2 cellular contexts compared by ENCODE assay signal in the genomic region with DNA sequence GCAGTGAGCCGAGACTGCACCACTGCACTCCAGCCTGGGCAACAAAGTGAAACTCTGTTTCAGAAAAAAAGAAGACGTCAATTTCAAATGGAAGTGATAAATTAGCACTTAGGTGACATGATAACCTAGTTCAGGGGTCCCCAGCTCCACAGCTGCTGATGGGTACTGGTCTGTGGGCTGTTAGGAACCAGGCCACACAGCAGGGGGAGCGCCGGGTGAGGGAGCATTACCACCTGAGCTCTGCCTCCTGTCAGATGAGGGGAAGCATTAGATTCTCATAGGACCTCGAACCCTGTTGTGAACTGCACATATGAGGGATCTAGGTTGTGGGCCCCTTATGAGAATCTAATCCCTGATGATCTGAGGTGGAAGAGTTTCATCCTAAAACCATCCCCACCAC.
TF ChIP-seq lines count a peak whose summit lies in the region.

No MANE protein-coding gene starts in this region.

TF ChIP-seq in SK-N-SH treated with all-trans-retinoic acid at 6 μM for 48 hours, 23 proteins besides CTCF, POLR2A, EP300 and RAD21 (continued from another document):
- TF ChIP-seq, protein P1, sequence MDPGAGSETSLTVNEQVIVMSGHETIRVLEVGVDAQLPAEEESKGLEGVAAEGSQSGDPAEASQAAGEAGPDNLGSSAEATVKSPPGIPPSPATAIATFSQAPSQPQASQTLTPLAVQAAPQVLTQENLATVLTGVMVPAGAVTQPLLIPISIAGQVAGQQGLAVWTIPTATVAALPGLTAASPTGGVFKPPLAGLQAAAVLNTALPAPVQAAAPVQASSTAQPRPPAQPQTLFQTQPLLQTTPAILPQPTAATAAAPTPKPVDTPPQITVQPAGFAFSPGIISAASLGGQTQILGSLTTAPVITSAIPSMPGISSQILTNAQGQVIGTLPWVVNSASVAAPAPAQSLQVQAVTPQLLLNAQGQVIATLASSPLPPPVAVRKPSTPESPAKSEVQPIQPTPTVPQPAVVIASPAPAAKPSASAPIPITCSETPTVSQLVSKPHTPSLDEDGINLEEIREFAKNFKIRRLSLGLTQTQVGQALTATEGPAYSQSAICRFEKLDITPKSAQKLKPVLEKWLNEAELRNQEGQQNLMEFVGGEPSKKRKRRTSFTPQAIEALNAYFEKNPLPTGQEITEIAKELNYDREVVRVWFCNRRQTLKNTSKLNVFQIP (CRISPR knock-in tag; IDR thresholded peaks at IDR 0.05; ENCODE audit: borderline replicate concordance, low read depth) = no peak
- TF ChIP-seq RARB (CRISPR knock-in tag; IDR thresholded peaks at IDR 0.05) = no peak
- no peak for TF ChIP-seq TOX (CRISPR knock-in tag; IDR thresholded peaks at IDR 0.05; ENCODE audit: borderline replicate concordance)
- TF ChIP-seq, protein P2, sequence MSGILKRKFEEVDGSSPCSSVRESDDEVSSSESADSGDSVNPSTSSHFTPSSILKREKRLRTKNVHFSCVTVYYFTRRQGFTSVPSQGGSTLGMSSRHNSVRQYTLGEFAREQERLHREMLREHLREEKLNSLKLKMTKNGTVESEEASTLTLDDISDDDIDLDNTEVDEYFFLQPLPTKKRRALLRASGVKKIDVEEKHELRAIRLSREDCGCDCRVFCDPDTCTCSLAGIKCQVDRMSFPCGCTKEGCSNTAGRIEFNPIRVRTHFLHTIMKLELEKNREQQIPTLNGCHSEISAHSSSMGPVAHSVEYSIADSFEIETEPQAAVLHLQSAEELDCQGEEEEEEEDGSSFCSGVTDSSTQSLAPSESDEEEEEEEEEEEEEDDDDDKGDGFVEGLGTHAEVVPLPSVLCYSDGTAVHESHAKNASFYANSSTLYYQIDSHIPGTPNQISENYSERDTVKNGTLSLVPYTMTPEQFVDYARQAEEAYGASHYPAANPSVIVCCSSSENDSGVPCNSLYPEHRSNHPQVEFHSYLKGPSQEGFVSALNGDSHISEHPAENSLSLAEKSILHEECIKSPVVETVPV (CRISPR knock-in tag; IDR thresholded peaks at IDR 0.05) = no peak
- no peak for TF ChIP-seq PPARA (CRISPR knock-in tag; IDR thresholded peaks at IDR 0.05; ENCODE audit: borderline replicate concordance)
- TF ChIP-seq, protein P3, sequence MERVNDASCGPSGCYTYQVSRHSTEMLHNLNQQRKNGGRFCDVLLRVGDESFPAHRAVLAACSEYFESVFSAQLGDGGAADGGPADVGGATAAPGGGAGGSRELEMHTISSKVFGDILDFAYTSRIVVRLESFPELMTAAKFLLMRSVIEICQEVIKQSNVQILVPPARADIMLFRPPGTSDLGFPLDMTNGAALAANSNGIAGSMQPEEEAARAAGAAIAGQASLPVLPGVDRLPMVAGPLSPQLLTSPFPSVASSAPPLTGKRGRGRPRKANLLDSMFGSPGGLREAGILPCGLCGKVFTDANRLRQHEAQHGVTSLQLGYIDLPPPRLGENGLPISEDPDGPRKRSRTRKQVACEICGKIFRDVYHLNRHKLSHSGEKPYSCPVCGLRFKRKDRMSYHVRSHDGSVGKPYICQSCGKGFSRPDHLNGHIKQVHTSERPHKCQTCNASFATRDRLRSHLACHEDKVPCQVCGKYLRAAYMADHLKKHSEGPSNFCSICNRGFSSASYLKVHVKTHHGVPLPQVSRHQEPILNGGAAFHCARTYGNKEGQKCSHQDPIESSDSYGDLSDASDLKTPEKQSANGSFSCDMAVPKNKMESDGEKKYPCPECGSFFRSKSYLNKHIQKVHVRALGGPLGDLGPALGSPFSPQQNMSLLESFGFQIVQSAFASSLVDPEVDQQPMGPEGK (CRISPR knock-in tag; IDR thresholded peaks at IDR 0.05; ENCODE audit: borderline replicate concordance) = no peak
- TF ChIP-seq ZNF70 (CRISPR knock-in tag; IDR thresholded peaks at IDR 0.05) = no peak
- TF ChIP-seq ZNF8 (CRISPR knock-in tag; IDR thresholded peaks at IDR 0.05) = no peak
- TF ChIP-seq ZC3H10 (CRISPR knock-in tag; IDR thresholded peaks at IDR 0.05) = no peak
- no peak for TF ChIP-seq GLIS3 (CRISPR knock-in tag; IDR thresholded peaks at IDR 0.05)
- no peak for TF ChIP-seq OSR1 (CRISPR knock-in tag; IDR thresholded peaks at IDR 0.05)

TF ChIP-seq in GM23338, 12 proteins besides CTCF, POLR2A, EP300 and RAD21:
- TF ChIP-seq, protein P4, sequence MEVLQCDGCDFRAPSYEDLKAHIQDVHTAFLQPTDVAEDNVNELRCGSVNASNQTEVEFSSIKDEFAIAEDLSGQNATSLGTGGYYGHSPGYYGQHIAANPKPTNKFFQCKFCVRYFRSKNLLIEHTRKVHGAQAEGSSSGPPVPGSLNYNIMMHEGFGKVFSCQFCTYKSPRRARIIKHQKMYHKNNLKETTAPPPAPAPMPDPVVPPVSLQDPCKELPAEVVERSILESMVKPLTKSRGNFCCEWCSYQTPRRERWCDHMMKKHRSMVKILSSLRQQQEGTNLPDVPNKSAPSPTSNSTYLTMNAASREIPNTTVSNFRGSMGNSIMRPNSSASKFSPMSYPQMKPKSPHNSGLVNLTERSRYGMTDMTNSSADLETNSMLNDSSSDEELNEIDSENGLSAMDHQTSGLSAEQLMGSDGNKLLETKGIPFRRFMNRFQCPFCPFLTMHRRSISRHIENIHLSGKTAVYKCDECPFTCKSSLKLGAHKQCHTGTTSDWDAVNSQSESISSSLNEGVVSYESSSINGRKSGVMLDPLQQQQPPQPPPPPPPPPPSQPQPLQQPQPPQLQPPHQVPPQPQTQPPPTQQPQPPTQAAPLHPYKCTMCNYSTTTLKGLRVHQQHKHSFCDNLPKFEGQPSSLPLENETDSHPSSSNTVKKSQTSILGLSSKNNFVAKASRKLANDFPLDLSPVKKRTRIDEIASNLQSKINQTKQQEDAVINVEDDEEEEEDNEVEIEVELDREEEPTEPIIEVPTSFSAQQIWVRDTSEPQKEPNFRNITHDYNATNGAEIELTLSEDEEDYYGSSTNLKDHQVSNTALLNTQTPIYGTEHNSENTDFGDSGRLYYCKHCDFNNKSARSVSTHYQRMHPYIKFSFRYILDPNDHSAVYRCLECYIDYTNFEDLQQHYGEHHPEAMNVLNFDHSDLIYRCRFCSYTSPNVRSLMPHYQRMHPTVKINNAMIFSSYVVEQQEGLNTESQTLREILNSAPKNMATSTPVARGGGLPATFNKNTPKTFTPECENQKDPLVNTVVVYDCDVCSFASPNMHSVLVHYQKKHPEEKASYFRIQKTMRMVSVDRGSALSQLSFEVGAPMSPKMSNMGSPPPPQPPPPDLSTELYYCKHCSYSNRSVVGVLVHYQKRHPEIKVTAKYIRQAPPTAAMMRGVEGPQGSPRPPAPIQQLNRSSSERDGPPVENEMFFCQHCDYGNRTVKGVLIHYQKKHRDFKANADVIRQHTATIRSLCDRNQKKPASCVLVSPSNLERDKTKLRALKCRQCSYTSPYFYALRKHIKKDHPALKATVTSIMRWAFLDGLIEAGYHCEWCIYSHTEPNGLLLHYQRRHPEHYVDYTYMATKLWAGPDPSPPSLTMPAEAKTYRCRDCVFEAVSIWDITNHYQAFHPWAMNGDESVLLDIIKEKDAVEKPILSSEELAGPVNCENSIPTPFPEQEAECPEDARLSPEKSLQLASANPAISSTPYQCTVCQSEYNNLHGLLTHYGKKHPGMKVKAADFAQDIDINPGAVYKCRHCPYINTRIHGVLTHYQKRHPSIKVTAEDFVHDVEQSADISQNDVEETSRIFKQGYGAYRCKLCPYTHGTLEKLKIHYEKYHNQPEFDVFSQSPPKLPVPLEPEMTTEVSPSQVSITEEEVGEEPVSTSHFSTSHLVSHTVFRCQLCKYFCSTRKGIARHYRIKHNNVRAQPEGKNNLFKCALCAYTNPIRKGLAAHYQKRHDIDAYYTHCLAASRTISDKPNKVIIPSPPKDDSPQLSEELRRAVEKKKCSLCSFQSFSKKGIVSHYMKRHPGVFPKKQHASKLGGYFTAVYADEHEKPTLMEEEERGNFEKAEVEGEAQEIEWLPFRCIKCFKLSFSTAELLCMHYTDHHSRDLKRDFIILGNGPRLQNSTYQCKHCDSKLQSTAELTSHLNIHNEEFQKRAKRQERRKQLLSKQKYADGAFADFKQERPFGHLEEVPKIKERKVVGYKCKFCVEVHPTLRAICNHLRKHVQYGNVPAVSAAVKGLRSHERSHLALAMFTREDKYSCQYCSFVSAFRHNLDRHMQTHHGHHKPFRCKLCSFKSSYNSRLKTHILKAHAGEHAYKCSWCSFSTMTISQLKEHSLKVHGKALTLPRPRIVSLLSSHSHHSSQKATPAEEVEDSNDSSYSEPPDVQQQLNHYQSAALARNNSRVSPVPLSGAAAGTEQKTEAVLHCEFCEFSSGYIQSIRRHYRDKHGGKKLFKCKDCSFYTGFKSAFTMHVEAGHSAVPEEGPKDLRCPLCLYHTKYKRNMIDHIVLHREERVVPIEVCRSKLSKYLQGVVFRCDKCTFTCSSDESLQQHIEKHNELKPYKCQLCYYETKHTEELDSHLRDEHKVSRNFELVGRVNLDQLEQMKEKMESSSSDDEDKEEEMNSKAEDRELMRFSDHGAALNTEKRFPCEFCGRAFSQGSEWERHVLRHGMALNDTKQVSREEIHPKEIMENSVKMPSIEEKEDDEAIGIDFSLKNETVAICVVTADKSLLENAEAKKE (CRISPR knock-in tag; IDR thresholded peaks at IDR 0.05) = no peak
- TF ChIP-seq ZNF114 (CRISPR knock-in tag; IDR thresholded peaks at IDR 0.05) (no peak), JUNB (IDR thresholded peaks at IDR 0.05; ENCODE audit: unreplicated experiment) (no peak), EZH2 (IDR thresholded peaks at IDR 0.05; ENCODE audit: low read depth, unreplicated experiment) (no peak), POLR2AphosphoS5 (IDR thresholded peaks at IDR 0.05; ENCODE audit: low read depth) (no peak), EZH2phosphoT487 (IDR thresholded peaks at IDR 0.05; ENCODE audit: unreplicated experiment) (no peak), CREB1 (CRISPR knock-in tag; IDR thresholded peaks at IDR 0.05; ENCODE audit: low read depth) (no peak), STAT1 (IDR thresholded peaks at IDR 0.05; ENCODE audit: unreplicated experiment) (no peak), ZNF331 (CRISPR knock-in tag; IDR thresholded peaks at IDR 0.05; ENCODE audit: low read depth) (no peak), NANOG (IDR thresholded peaks at IDR 0.05; ENCODE audit: borderline replicate concordance) (no peak)
- TF ChIP-seq, protein P5, sequence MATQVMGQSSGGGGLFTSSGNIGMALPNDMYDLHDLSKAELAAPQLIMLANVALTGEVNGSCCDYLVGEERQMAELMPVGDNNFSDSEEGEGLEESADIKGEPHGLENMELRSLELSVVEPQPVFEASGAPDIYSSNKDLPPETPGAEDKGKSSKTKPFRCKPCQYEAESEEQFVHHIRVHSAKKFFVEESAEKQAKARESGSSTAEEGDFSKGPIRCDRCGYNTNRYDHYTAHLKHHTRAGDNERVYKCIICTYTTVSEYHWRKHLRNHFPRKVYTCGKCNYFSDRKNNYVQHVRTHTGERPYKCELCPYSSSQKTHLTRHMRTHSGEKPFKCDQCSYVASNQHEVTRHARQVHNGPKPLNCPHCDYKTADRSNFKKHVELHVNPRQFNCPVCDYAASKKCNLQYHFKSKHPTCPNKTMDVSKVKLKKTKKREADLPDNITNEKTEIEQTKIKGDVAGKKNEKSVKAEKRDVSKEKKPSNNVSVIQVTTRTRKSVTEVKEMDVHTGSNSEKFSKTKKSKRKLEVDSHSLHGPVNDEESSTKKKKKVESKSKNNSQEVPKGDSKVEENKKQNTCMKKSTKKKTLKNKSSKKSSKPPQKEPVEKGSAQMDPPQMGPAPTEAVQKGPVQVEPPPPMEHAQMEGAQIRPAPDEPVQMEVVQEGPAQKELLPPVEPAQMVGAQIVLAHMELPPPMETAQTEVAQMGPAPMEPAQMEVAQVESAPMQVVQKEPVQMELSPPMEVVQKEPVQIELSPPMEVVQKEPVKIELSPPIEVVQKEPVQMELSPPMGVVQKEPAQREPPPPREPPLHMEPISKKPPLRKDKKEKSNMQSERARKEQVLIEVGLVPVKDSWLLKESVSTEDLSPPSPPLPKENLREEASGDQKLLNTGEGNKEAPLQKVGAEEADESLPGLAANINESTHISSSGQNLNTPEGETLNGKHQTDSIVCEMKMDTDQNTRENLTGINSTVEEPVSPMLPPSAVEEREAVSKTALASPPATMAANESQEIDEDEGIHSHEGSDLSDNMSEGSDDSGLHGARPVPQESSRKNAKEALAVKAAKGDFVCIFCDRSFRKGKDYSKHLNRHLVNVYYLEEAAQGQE (IDR thresholded peaks at IDR 0.05; ENCODE audit: unreplicated experiment) = no peak
- TF ChIP-seq, protein P6, sequence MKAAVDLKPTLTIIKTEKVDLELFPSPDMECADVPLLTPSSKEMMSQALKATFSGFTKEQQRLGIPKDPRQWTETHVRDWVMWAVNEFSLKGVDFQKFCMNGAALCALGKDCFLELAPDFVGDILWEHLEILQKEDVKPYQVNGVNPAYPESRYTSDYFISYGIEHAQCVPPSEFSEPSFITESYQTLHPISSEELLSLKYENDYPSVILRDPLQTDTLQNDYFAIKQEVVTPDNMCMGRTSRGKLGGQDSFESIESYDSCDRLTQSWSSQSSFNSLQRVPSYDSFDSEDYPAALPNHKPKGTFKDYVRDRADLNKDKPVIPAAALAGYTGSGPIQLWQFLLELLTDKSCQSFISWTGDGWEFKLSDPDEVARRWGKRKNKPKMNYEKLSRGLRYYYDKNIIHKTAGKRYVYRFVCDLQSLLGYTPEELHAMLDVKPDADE (IDR thresholded peaks at IDR 0.05) = no peak
